Comparison of ENCODE assay signal across 16 cellular contexts in the genomic region with DNA sequence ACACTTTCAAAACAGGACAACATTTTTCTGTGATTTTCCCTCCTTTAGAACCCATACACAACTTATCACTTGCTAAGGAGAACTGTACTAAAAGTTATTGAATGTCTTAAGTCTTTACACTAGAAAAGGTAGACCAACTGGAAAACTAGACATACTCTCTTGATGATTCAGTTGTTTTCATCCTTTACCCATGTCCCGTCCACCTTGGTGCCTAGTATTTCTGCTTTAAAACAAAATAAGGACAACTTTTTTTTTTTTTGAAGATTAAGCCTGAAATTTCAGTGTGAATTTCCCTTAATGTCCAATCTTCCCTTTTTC. TPM values are rescaled to one million over a fixed set of nuclear protein-coding genes. Genes with fewer than 3 reads are reported as not detected.
DNase-seq lines count a peak whose midpoint lies in the region; ATAC-seq, FAIRE-seq and TF ChIP-seq lines count a peak whose summit lies in the region.
"Had no signal": no experiment of that assay in that cellular context is flagged by ENCODE, and none has a peak within 500 bp of the region (broad histone marks: within the 10 kb centered on the region; RNA-seq: fewer than 3 reads in every experiment).

No MANE protein-coding gene starts in this region.

- FAIRE-seq in GM12892 (lab: Jason Lieb, UNC) (peak; percentile 33), RCC 7860 (lab: Jason Lieb, UNC) (no peak)

- no peaks in the 10 kb centered on the region for H3K9me3 ChIP-seq in BE2C
- H3K9me3 ChIP-seq: left lung had no signal

- H3K4me3 ChIP-seq in BE2C (ENCODE audit: low read depth, low read length): peak overlapping the region; percentile 86
- H3K4me3 ChIP-seq: left lung had no signal

- H3K36me3 ChIP-seq in BE2C: peaks cover 3% of the 10 kb centered on the region; the same call in 1 of the 2 replicates
- H3K36me3 ChIP-seq: left lung had no signal

- DNase-seq in BE2C (no peak), GM12892 (ENCODE audit: insufficient read length) (no peak), RCC 7860 (ENCODE audit: low spot score) (peak; percentile 34), medulla oblongata (ENCODE audit: extremely low spot score) (peak; percentile 20), NOMO-1 treated with DMSO at 0.1 percent for 48 hours (lab: John Stamatoyannopoulos, UW; ENCODE audit: unreplicated experiment) (no peak), SIG-M5 treated with dmso at 0.1 percent for 504 hours (lab: John Stamatoyannopoulos, UW; ENCODE audit: unreplicated experiment) (no peak)
- no peak for DNase-seq in activated T-cell treated with anti-CD3 and anti-CD28 coated beads, Interleukin-2, amount 50 U/mL, for 48 hours
- DNase-seq: activated CD8-positive, alpha-beta T cell treated with anti-CD3 and anti-CD28 coated beads, Interleukin-2, amount 10 ng/mL, durations not matched to agents 7 days and 5 days; CD4-positive, CD25-positive, alpha-beta regulatory T cell; left lung; natural killer cell; NCI-H1417 treated with DMSO at 0.1 percent for 48 hours; NCI-H526 treated with DMSO at 0.1 percent for 48 hours; SHP77 treated with DMSO at 0.1 percent for 48 hours; stimulated activated CD4-positive, alpha-beta T cell treated with anti-CD3 and anti-CD28 coated beads, Interleukin-4, amount 100 ng/mL, for 24 hours had no signal

- no peaks in the 10 kb centered on the region for H3K4me1 ChIP-seq in BE2C

- no peak for ATAC-seq in GM21528 (IDR thresholded peaks at IDR 0.05; ENCODE audit: low FRiP score, unreplicated experiment)
- ATAC-seq: activated CD8-positive, alpha-beta T cell treated with anti-CD3 and anti-CD28 coated beads, Interleukin-2, amount 10 ng/mL, durations not matched to agents 7 days and 5 days; left lung; natural killer cell had no signal

- no peak for TF ChIP-seq POLR2A in GM12892 (IDR thresholded peaks at IDR 0.05; ENCODE audit: low read depth, low read length)

- no peaks in the 10 kb centered on the region for H3K27me3 ChIP-seq in BE2C

- no peak for TF ChIP-seq CTCF in BE2C (IDR thresholded peaks at IDR 0.05; ENCODE audit: low read depth, low read length)

RNA-seq across cellular contexts. Expression of gene CDKN2C, which starts 4.5 kb away (rescaled TPM):
- polyA plus RNA-seq in BE2C (2012; ENCODE audit: insufficient read depth, insufficient read length, low read depth): 60.6 TPM
- polyA plus RNA-seq in GM12892 (2012; ENCODE audit: missing spikeins): 23.4 TPM

RNA-seq across cellular contexts. Expression of gene FAF1, which starts 14.5 kb away (rescaled TPM):
- 29.0 TPM for polyA plus RNA-seq in BE2C (2012; ENCODE audit: insufficient read depth, insufficient read length, low read depth)
- 82.1 TPM for polyA plus RNA-seq in GM12892 (2012; ENCODE audit: missing spikeins)

Comparison
In these comparisons a context has a peak if more than half of its experiments do, and no peak if none do; other contexts are left out.
1. DNase-seq: peak in RCC 7860 (single experiment) and medulla oblongata (single experiment); none in BE2C (single experiment), GM12892 (single experiment), NOMO-1 treated with DMSO at 0.1 percent for 48 hours (single experiment), SIG-M5 treated with dmso at 0.1 percent for 504 hours (single experiment) and activated T-cell treated with anti-CD3 and anti-CD28 coated beads, Interleukin-2, amount 50 U/mL, for 48 hours (0 of 2).